In the genomic region with DNA sequence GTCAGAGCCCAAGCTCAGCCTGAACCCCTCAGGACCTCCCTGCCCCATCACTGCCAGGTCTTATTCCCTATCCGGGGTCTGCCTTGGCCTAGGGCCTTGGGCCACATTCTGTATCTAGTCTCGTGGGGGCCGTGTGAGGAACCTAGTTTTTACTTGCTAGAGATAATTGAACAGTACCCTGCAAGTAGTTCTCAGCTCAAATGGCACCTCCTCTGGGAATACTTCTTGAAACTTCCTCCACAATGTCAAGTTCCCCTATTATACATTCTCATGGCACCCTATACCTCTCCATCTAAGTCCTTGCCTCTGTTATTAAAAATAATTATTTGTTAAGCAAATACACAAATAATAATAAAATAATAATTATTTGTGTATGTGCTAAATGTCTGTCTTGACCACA, we compare ENCODE assay signal across 12 cellular contexts. TPM values are rescaled to one million over a fixed set of nuclear protein-coding genes. Genes with fewer than 3 reads are reported as not detected.
DNase-seq lines count a peak whose midpoint lies in the region; ATAC-seq and TF ChIP-seq lines count a peak whose summit lies in the region.
"Had no signal": no experiment of that assay in that cellular context is flagged by ENCODE, and none has a peak within 500 bp of the region (broad histone marks: within the 10 kb centered on the region; RNA-seq: fewer than 3 reads in every experiment).

No MANE protein-coding gene starts in this region.

- no peak for DNase-seq in PC-9
- DNase-seq in chondrocyte (ENCODE audit: low spot score): no peak
- no peak for DNase-seq in GM19240 (ENCODE audit: insufficient read length, low spot score)
- no peak for DNase-seq in activated effector memory CD4-positive, alpha-beta T cell treated with Interleukin-2 at 50 U/mL for 16 hours
- DNase-seq in activated T-cell treated with anti-CD3 and anti-CD28 coated beads, Interleukin-2, amount 50 U/mL, for 72 hours: no peak
- DNase-seq in COR-L47 (lab: John Stamatoyannopoulos, UW): no peak
- DNase-seq: DMS79 treated with DMSO at 0.1 percent for 48 hours; NK-92 treated with Interleukin-12 subunit alpha and Interleukin-12 subunit beta, amount 100 ng/mL, for 24 hours had no signal

- peak overlapping the region; percentile 73 for H2AFZ ChIP-seq in PC-9

- CTCF ChIA-PET in PC-9 (lab: Charles Lee): interaction anchor here (0.9 to 1.2 kb wide), 2 partner anchors 86 to 100 kb away, joined by 3 to 8 read pairs; no protein-coding TSS in a partner anchor

- H3K9me3 Mint-ChIP-seq in chondrocyte (ENCODE audit: low read depth): no peaks in the 10 kb centered on the region
- H3K9me3 Mint-ChIP-seq in activated T-cell treated with anti-CD3 and anti-CD28 coated beads, Interleukin-2, amount 50 U/mL, for 72 hours: no peaks in the 10 kb centered on the region
- H3K9me3 Mint-ChIP-seq: dendritic cell treated with granulocyte-macrophage colony-stimulating factor and Interleukin-4, amounts not matched to agents 40 ng/mL and 50 ng/mL, for 4 days had no signal

- H3K36me3 Mint-ChIP-seq in chondrocyte (ENCODE audit: low read depth): no peaks in the 10 kb centered on the region
- H3K36me3 Mint-ChIP-seq in activated T-cell treated with anti-CD3 and anti-CD28 coated beads, Interleukin-2, amount 50 U/mL, for 72 hours (ENCODE audit: insufficient read depth in 2 of 2): no peaks in the 10 kb centered on the region

- H3K27ac ChIP-seq in PC-9 (peak overlapping the region; percentile 82), muscle layer of duodenum (ENCODE audit: low read length) (peak overlapping the region; percentile 47), thymus (ENCODE audit: low read depth) (peak overlapping the region; percentile 69)
- H3K27ac ChIP-seq: WERI-Rb-1 had no signal

- H3K27me3 Mint-ChIP-seq in chondrocyte (ENCODE audit: low read depth): no peaks in the 10 kb centered on the region
- H3K27me3 Mint-ChIP-seq in activated T-cell treated with anti-CD3 and anti-CD28 coated beads, Interleukin-2, amount 50 U/mL, for 72 hours (ENCODE audit: low read depth): no peaks in the 10 kb centered on the region

- no peaks in the 10 kb centered on the region for H3K9me2 ChIP-seq in PC-9 (ENCODE audit: insufficient read depth)

- no peak overlapping the region; the same call in 1 of the 2 replicates for H3K4me3 ChIP-seq in PC-9
- no peak overlapping the region for H3K4me3 ChIP-seq in muscle layer of duodenum (ENCODE audit: low read depth in 1 of 2, low read length in 2 of 2)
- no peak overlapping the region for H3K4me3 ChIP-seq in thymus (ENCODE audit: low read length)

- BruUV-seq in PC-9 (replicated peaks; lab: Mats Ljungman, UMichigan): no TSS peak

- H3K4me1 Mint-ChIP-seq in chondrocyte (ENCODE audit: low read depth): peaks cover 67% of the 10 kb centered on the region
- H3K4me1 Mint-ChIP-seq in activated T-cell treated with anti-CD3 and anti-CD28 coated beads, Interleukin-2, amount 50 U/mL, for 72 hours (ENCODE audit: low read depth): peaks cover 9% of the 10 kb centered on the region

- no peaks in the 10 kb centered on the region for H3K27me3 ChIP-seq in PC-9 (ENCODE audit: insufficient read depth, low read depth)
- H3K27me3 ChIP-seq in muscle layer of duodenum (ENCODE audit: low read depth, low read length): no peaks in the 10 kb centered on the region
- H3K27me3 ChIP-seq in thymus (ENCODE audit: control insufficient read depth, insufficient read depth): no peaks in the 10 kb centered on the region

- intact Hi-C loops in PC-9 (cut with micrococcal nuclease; ENCODE audit: unreplicated experiment): loop anchor here (1.0 kb wide), 3 partner anchors 53 to 103 kb away; no protein-coding TSS in a partner anchor

- H3K4me1 ChIP-seq in PC-9 (replicated peaks; ENCODE audit: insufficient read depth) (peaks cover 40% of the 10 kb centered on the region), muscle layer of duodenum (ENCODE audit: control insufficient read depth in 1 of 2, insufficient read depth in 2 of 2, low read length in 2 of 2) (peaks cover 10 to 25% of the 10 kb centered on the region in 2 donors), thymus (ENCODE audit: control insufficient read depth, insufficient read depth, low read length) (peaks cover 2% of the 10 kb centered on the region)

- H3K79me2 ChIP-seq in PC-9 (ENCODE audit: low read depth): no peaks in the 10 kb centered on the region

- 86% methylated on average over 3 of the region's 3 CpGs for WGBS in thymus

- TF ChIP-seq CTCF in PC-9 (conservative IDR thresholded peaks at IDR 0.05) (0 out of 2 replicates have a peak, but pooled peaks have one; percentile 12), chondrocyte (IDR thresholded peaks at IDR 0.05) (peak; percentile 22)

- POLR2A ChIA-PET in PC-9 (lab: Charles Lee; ENCODE audit: unreplicated experiment): interaction anchor here (0.7 to 1.1 kb wide), 3 partner anchors 86 to 681 kb away, joined by 3 to 5 read pairs (median 4); no protein-coding TSS in a partner anchor

- H3K4me3 Mint-ChIP-seq in chondrocyte (ENCODE audit: unreplicated experiment): peak overlapping the region; percentile 55
- no peak overlapping the region for H3K4me3 Mint-ChIP-seq in activated T-cell treated with anti-CD3 and anti-CD28 coated beads, Interleukin-2, amount 50 U/mL, for 72 hours
- H3K4me3 Mint-ChIP-seq: dendritic cell treated with granulocyte-macrophage colony-stimulating factor and Interleukin-4, amounts not matched to agents 40 ng/mL and 50 ng/mL, for 4 days had no signal

- peak overlapping the region; percentile 96 for H3K27ac Mint-ChIP-seq in chondrocyte (ENCODE audit: unreplicated experiment)
- H3K27ac Mint-ChIP-seq in activated T-cell treated with anti-CD3 and anti-CD28 coated beads, Interleukin-2, amount 50 U/mL, for 72 hours: no peak overlapping the region
- H3K27ac Mint-ChIP-seq: dendritic cell treated with granulocyte-macrophage colony-stimulating factor and Interleukin-4, amounts not matched to agents 40 ng/mL and 50 ng/mL, for 4 days had no signal

- H3K36me3 ChIP-seq in PC-9 (ENCODE audit: low read depth) (no peaks in the 10 kb centered on the region), muscle layer of duodenum (ENCODE audit: control insufficient read depth in 1 of 2, insufficient read depth in 2 of 2, low read length in 2 of 2) (no peaks in the 10 kb centered on the region), thymus (ENCODE audit: control insufficient read depth, insufficient read depth) (no peaks in the 10 kb centered on the region)
- H3K36me3 ChIP-seq: WERI-Rb-1 had no signal

- peaks cover 27% of the 10 kb centered on the region for H3F3A ChIP-seq in PC-9 (ENCODE audit: insufficient read depth, low read depth)

- peak overlapping the region; percentile 73 for H3K4me2 ChIP-seq in PC-9

- no peak for ATAC-seq in activated T-cell treated with anti-CD3 and anti-CD28 coated beads, Interleukin-2, amount 50 U/mL, for 72 hours (replicated peaks in 1 of 2)

- H3K9me3 ChIP-seq in PC-9 (ENCODE audit: insufficient read depth, low read depth) (no peaks in the 10 kb centered on the region), muscle layer of duodenum (ENCODE audit: control insufficient read depth in 1 of 2, low read length in 2 of 2) (no peaks in the 10 kb centered on the region), thymus (ENCODE audit: control insufficient read depth) (no peaks in the 10 kb centered on the region)

- no peaks in the 10 kb centered on the region for H4K20me1 ChIP-seq in PC-9 (ENCODE audit: insufficient read depth)

RNA-seq across cellular contexts. Expression of a gene that starts 32.9 kb away (rescaled TPM):
- total RNA-seq in PC-9 (2021) (29.8 and 35.2 TPM in 2 replicates), chondrocyte (15.2 to 19.8 TPM (median 16.8 TPM) in 3 replicates)
- polyA plus RNA-seq in thymus: 11.1 TPM
- 10 to 100 TPM; 46.3 to 83.0 TPM for total RNA-seq in activated T-cell treated with anti-CD3 and anti-CD28 coated beads, Interleukin-2, amount 50 U/mL, for 72 hours
